Comparison of ENCODE assay signal across 9 cellular contexts in the genomic region with DNA sequence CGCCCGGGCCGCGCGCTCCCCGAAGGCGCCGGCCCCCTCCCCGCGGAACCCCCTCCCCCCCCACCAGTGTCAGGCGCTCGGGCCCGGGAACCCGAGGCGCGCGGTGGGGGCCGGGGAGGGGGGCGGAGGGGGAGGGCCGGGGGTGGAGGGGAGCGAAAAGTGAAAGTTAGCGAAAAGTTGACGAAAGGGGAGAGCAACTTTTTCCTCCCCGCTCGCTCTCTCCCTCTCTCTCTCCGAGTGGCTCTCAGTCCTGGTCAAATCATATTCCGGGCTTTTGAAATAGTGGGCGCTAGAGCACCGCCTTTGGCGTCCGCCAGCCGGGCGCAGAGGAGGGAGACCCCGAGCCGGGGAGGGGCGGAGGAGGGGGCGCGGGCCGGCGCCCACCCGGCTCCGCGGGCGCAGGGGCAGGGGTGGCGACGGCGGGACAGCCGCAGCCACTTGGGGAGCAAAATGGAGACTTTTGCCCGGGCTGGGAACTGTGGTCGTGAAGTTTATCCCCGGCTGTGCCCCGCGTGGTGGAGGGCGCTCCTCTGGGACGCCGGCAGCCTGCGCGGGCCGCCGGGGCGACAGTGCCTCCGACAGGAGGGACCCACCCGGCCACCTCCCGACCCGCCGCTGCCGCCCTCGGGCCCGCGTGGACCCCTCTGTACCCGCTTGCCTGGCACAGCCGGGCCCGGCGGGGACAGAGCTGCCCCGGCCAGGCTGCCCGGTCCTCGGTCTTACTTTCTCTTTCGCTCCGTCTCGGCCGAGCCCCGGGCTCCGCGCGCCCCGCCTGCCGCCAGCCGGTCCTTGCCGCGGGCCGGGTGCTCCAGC. TPM values are rescaled to one million over a fixed set of nuclear protein-coding genes. Genes with fewer than 3 reads are reported as not detected.
A peak's percentile ranks its signal among the peaks of the same experiment; 100 is the strongest.
DNase-seq lines count a peak whose midpoint lies in the region; ATAC-seq and TF ChIP-seq lines count a peak whose summit lies in the region.
"Had no signal": no experiment of that assay in that cellular context is flagged by ENCODE, and none has a peak within 500 bp of the region (broad histone marks: within the 10 kb centered on the region; RNA-seq: fewer than 3 reads in every experiment).

No MANE protein-coding gene starts in this region.

- no peaks in the 10 kb centered on the region for H3K36me3 Mint-ChIP-seq in CD4-positive, alpha-beta T cell (ENCODE audit: low read depth)

- H3K27me3 Mint-ChIP-seq in CD4-positive, alpha-beta T cell, result peaks cover 26% of the 10 kb centered on the region

- H3K9me3 Mint-ChIP-seq in CD4-positive, alpha-beta T cell, result no peaks in the 10 kb centered on the region

- DNase-seq in CD4-positive, alpha-beta T cell, result no peak
- peak; percentile 11 for DNase-seq in mammary epithelial cell
- peak; percentile 69 for DNase-seq in islet precursor cell
- no peak for DNase-seq in activated CD8-positive, alpha-beta memory T cell treated with anti-CD3 and anti-CD28 coated beads, Interleukin-2, amount 50 U/mL, for 4 hours
- no peak for DNase-seq in NCI-H2081 treated with DMSO at 0.1 percent for 48 hours (lab: John Stamatoyannopoulos, UW)
- no peak for DNase-seq in PC-9

- no peaks in the 10 kb centered on the region for H3F3A ChIP-seq in PC-9 (ENCODE audit: insufficient read depth, low read depth)

- no peak overlapping the region for H3K27ac Mint-ChIP-seq in CD4-positive, alpha-beta T cell

- dilution Hi-C loops in mammary epithelial cell (cut with HindIII; ENCODE audit: low sequenced_read_pairs), result loop anchor here (5.0 kb wide), 3 partner anchors 53 to 187 kb away; no protein-coding TSS in a partner anchor

- H3K27ac ChIP-seq in CD4-positive, alpha-beta T cell (ENCODE audit: low read depth, low read length), result no peak overlapping the region
- H3K27ac ChIP-seq in mammary epithelial cell (ENCODE audit: insufficient read depth, low read depth, low read length) (no peak overlapping the region), skin epidermis (peak overlapping the region in 6 of 21 experiments; percentile 20 to 82 (median 54)), PC-9 (no peak overlapping the region)

- H4K20me1 ChIP-seq in mammary epithelial cell (ENCODE audit: insufficient read depth, low read length) (peaks cover 2% of the 10 kb centered on the region), PC-9 (ENCODE audit: insufficient read depth) (no peaks in the 10 kb centered on the region)

- no peak overlapping the region for H3K9ac ChIP-seq in mammary epithelial cell (ENCODE audit: insufficient read depth, low read length)

- H3K4me3 Mint-ChIP-seq in CD4-positive, alpha-beta T cell, result peak overlapping the region; percentile 54

- CTCF ChIA-PET in CD4-positive, alpha-beta T cell (lab: Charles Lee), result no interaction called here
- CTCF ChIA-PET in mammary epithelial cell (lab: Charles Lee; ENCODE audit: low non-redundant PET), result no interaction called here
- CTCF ChIA-PET in PC-9 (lab: Charles Lee), result no interaction called here

- H3K36me3 ChIP-seq in mammary epithelial cell (ENCODE audit: insufficient read depth, low read length), result no peaks in the 10 kb centered on the region
- no peaks in the 10 kb centered on the region for H3K36me3 ChIP-seq in PC-9 (ENCODE audit: low read depth)

- peak; percentile 26 for ATAC-seq in CD4-positive, alpha-beta T cell (ENCODE audit: poor library complexity)

- peak overlapping the region; percentile 48 for H2AFZ ChIP-seq in mammary epithelial cell (ENCODE audit: low read depth, low read length)
- no peak overlapping the region for H2AFZ ChIP-seq in PC-9

- in situ Hi-C loops in mammary epithelial cell (cut with MboI; ENCODE audit: low sequenced_read_pairs in 2 of 2), result no loop called here

- H3K9me2 ChIP-seq in PC-9 (ENCODE audit: insufficient read depth), result no peaks in the 10 kb centered on the region

- H3K4me2 ChIP-seq in mammary epithelial cell (ENCODE audit: insufficient read depth, low read depth, low read length), result peak overlapping the region; percentile 81
- H3K4me2 ChIP-seq in PC-9, result no peak overlapping the region

- H3K4me1 ChIP-seq in mammary epithelial cell (ENCODE audit: insufficient read depth, low read length), result peaks cover 2% of the 10 kb centered on the region
- H3K4me1 ChIP-seq in PC-9 (replicated peaks; ENCODE audit: insufficient read depth), result no peaks in the 10 kb centered on the region

- H3K79me2 ChIP-seq in mammary epithelial cell (ENCODE audit: insufficient read depth, low read length) (no peaks in the 10 kb centered on the region), PC-9 (ENCODE audit: low read depth) (no peaks in the 10 kb centered on the region)

- H3K4me3 ChIP-seq in mammary epithelial cell (replicated peaks in 1 of 3; ENCODE audit: insufficient read depth in 1 of 3, low read depth in 2 of 3, low read length in 3 of 3), result peak overlapping the region in 2 of 3 experiments; percentile 41 to 51
- peak overlapping the region; percentile 39 to 62 (median 48) for H3K4me3 ChIP-seq in skin epidermis
- H3K4me3 ChIP-seq in PC-9, result no peak overlapping the region

- no peaks in the 10 kb centered on the region for H3K4me1 Mint-ChIP-seq in CD4-positive, alpha-beta T cell (ENCODE audit: low read depth)

- WGBS in mammary epithelial cell (ENCODE audit: low coverage, missing lambda C conversion rate), result no CpG with 5 or more reads among the region's 91 CpGs

- intact Hi-C loops in CD4-positive, alpha-beta T cell (cut with DNase I, micrococcal nuclease), result no loop called here
- intact Hi-C loops in mammary epithelial cell (cut with micrococcal nuclease) (no loop called here), PC-9 (cut with micrococcal nuclease; ENCODE audit: unreplicated experiment) (no loop called here)

- no peak for TF ChIP-seq CTCF in CD4-positive, alpha-beta T cell (IDR thresholded peaks at IDR 0.05)
- peak; percentile 27; the same call in 1 of the 2 replicates for TF ChIP-seq CTCF in LNCAP (IDR thresholded peaks at IDR 0.05)
- TF ChIP-seq CTCF in mammary epithelial cell (conservative IDR thresholded peaks at IDR 0.05 in 1 of 2, IDR thresholded peaks at IDR 0.05 in 1 of 2; ENCODE audit: extremely low read depth in 1 of 2, insufficient read depth in 1 of 2, low read depth in 1 of 2, low read length in 2 of 2), result no peak
- TF ChIP-seq CTCF in PC-9 (conservative IDR thresholded peaks at IDR 0.05), result no peak

- no peaks in the 10 kb centered on the region for H3K9me3 ChIP-seq in CD4-positive, alpha-beta T cell (ENCODE audit: control insufficient read depth, low read length)
- H3K9me3 ChIP-seq in mammary epithelial cell (replicated peaks; ENCODE audit: insufficient read depth, low read length) (no peaks in the 10 kb centered on the region), PC-9 (ENCODE audit: insufficient read depth, low read depth) (no peaks in the 10 kb centered on the region)

- peaks cover 70% of the 10 kb centered on the region for H3K27me3 ChIP-seq in CD4-positive, alpha-beta T cell (ENCODE audit: control insufficient read depth, insufficient read depth, low read length)
- H3K27me3 ChIP-seq in mammary epithelial cell (ENCODE audit: insufficient read depth, low read length) (peaks cover 36% of the 10 kb centered on the region), PC-9 (ENCODE audit: insufficient read depth, low read depth) (peaks cover 18% of the 10 kb centered on the region)

- BruUV-seq in mammary epithelial cell (replicated peaks; lab: Mats Ljungman, UMichigan) (no TSS peak), PC-9 (replicated peaks; lab: Mats Ljungman, UMichigan) (no TSS peak)

- POLR2A ChIA-PET in CD4-positive, alpha-beta T cell (lab: Charles Lee), result no interaction called here
- POLR2A ChIA-PET in PC-9 (lab: Charles Lee; ENCODE audit: unreplicated experiment), result no interaction called here

RNA-seq across cellular contexts. Expression of gene PRDM16, which starts 0.7 kb away (rescaled TPM):
- not detected for total RNA-seq in CD4-positive, alpha-beta T cell
- total RNA-seq in mammary epithelial cell (not detected), PC-9 (2021) (not detected in 2 replicates)
- 0.22 TPM for polyA plus RNA-seq in mammary epithelial cell
- polyA minus RNA-seq in mammary epithelial cell, result not detected
- total RNA-seq: HT1080 had no signal

RNA-seq across cellular contexts. Expression of gene ACTRT2, which starts 48.4 kb away (rescaled TPM):
- not detected for total RNA-seq in CD4-positive, alpha-beta T cell
- total RNA-seq in mammary epithelial cell, result not detected
- not detected for polyA plus RNA-seq in mammary epithelial cell
- not detected for polyA minus RNA-seq in mammary epithelial cell
- not detected in 2 replicates for total RNA-seq in PC-9 (2021)
- total RNA-seq: HT1080 had no signal

Comparison
In these comparisons a context has a peak if more than half of its experiments do, and no peak if none do; other contexts are left out.
1. DNase-seq: peak in mammary epithelial cell (single experiment) and islet precursor cell (single experiment); none in CD4-positive, alpha-beta T cell (0 of 10), activated CD8-positive, alpha-beta memory T cell treated with anti-CD3 and anti-CD28 coated beads, Interleukin-2, amount 50 U/mL, for 4 hours (single experiment), NCI-H2081 treated with DMSO at 0.1 percent for 48 hours (single experiment) and PC-9 (0 of 2).